In the genomic region with DNA sequence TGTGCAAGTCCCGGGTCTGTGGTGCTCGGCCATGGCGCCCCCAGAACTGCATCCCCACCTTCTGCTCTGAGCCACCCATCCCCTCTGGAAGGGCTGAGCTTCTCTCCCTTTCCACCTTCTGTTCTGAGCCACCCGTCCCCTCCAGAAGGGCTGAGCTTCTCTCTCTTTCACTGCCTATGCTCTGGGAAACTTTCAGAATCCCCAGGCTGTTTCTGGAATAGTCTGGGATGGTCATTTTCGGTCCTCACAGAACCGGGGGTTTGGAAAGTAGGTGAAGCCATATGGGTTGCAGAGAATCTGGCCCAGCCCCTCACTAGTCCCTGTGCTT, we compare ENCODE assay signal across 9 cellular contexts. TPM values are rescaled to one million over a fixed set of nuclear protein-coding genes. Genes with fewer than 3 reads are reported as not detected.
DNase-seq lines count a peak whose midpoint lies in the region; ATAC-seq and TF ChIP-seq lines count a peak whose summit lies in the region.
"Had no signal": no experiment of that assay in that cellular context is flagged by ENCODE, and none has a peak within 500 bp of the region (broad histone marks: within the 10 kb centered on the region; RNA-seq: fewer than 3 reads in every experiment).

No MANE protein-coding gene starts in this region.

- peak overlapping the region; percentile 88 for H3K4me3 Mint-ChIP-seq in activated naive CD4-positive, alpha-beta T cell treated with anti-CD3 and anti-CD28 coated beads, Interleukin-2, amount 50 U/mL, for 24 hours
- peak overlapping the region; percentile 93 for H3K4me3 Mint-ChIP-seq in activated T-helper 17 cell treated with anti-CD3 and anti-CD28 coated beads, Interleukin-2, amount 50 U/mL, for 72 hours

- TF ChIP-seq POLR2A in thyroid gland (IDR thresholded peaks at IDR 0.05): no peak

- H3K9me3 ChIP-seq in lower lobe of right lung (no peaks in the 10 kb centered on the region), thyroid gland (no peaks in the 10 kb centered on the region)

- H3K36me3 Mint-ChIP-seq in activated naive CD4-positive, alpha-beta T cell treated with anti-CD3 and anti-CD28 coated beads, Interleukin-2, amount 50 U/mL, for 24 hours: no peaks in the 10 kb centered on the region
- no peaks in the 10 kb centered on the region for H3K36me3 Mint-ChIP-seq in activated T-helper 17 cell treated with anti-CD3 and anti-CD28 coated beads, Interleukin-2, amount 50 U/mL, for 72 hours (ENCODE audit: low read depth)

- no peak for ATAC-seq in activated T-helper 17 cell treated with anti-CD3 and anti-CD28 coated beads, Interleukin-2, amount 50 U/mL, for 72 hours (replicated peaks)
- ATAC-seq in lower lobe of right lung: no peak

- H3K9me3 Mint-ChIP-seq in activated naive CD4-positive, alpha-beta T cell treated with anti-CD3 and anti-CD28 coated beads, Interleukin-2, amount 50 U/mL, for 24 hours: no peaks in the 10 kb centered on the region
- no peaks in the 10 kb centered on the region for H3K9me3 Mint-ChIP-seq in activated T-helper 17 cell treated with anti-CD3 and anti-CD28 coated beads, Interleukin-2, amount 50 U/mL, for 72 hours

- H3K36me3 ChIP-seq in lower lobe of right lung: no peaks in the 10 kb centered on the region
- no peaks in the 10 kb centered on the region for H3K36me3 ChIP-seq in thyroid gland

- peaks cover 77% of the 10 kb centered on the region for H3K4me1 Mint-ChIP-seq in activated naive CD4-positive, alpha-beta T cell treated with anti-CD3 and anti-CD28 coated beads, Interleukin-2, amount 50 U/mL, for 24 hours
- H3K4me1 Mint-ChIP-seq in activated T-helper 17 cell treated with anti-CD3 and anti-CD28 coated beads, Interleukin-2, amount 50 U/mL, for 72 hours: peaks cover 45% of the 10 kb centered on the region

- H3K4me1 ChIP-seq in lower lobe of right lung (peaks cover 41% of the 10 kb centered on the region), thyroid gland (peaks cover 14 to 34% of the 10 kb centered on the region in 2 donors)

- H3K27ac Mint-ChIP-seq in activated naive CD4-positive, alpha-beta T cell treated with anti-CD3 and anti-CD28 coated beads, Interleukin-2, amount 50 U/mL, for 24 hours: peak overlapping the region; percentile 95
- peak overlapping the region; percentile 97 for H3K27ac Mint-ChIP-seq in activated T-helper 17 cell treated with anti-CD3 and anti-CD28 coated beads, Interleukin-2, amount 50 U/mL, for 72 hours

- H3K27me3 Mint-ChIP-seq in activated naive CD4-positive, alpha-beta T cell treated with anti-CD3 and anti-CD28 coated beads, Interleukin-2, amount 50 U/mL, for 24 hours: no peaks in the 10 kb centered on the region
- no peaks in the 10 kb centered on the region for H3K27me3 Mint-ChIP-seq in activated T-helper 17 cell treated with anti-CD3 and anti-CD28 coated beads, Interleukin-2, amount 50 U/mL, for 72 hours

- DNase-seq in activated naive CD4-positive, alpha-beta T cell treated with Interleukin-2 at 50 U/mL for 16 hours: no peak
- DNase-seq in lower lobe of right lung (no peak), thyroid gland (no peak), iPS-NIHi7 (ENCODE audit: extremely low spot score) (no peak), OCI-M1 (lab: John Stamatoyannopoulos, UW) (no peak), H4 (ENCODE audit: low spot score) (no peak)

- 66 to 79% methylated on average over 6 of the region's 6 CpGs for WGBS in thyroid gland, 2 donors

- TF ChIP-seq CTCF in lower lobe of right lung (IDR thresholded peaks at IDR 0.05) (no peak), thyroid gland (IDR thresholded peaks at IDR 0.05) (no peak)

- peak overlapping the region; percentile 86 for H3K27ac ChIP-seq in lower lobe of right lung
- H3K27ac ChIP-seq in thyroid gland: peak overlapping the region in 2 of 3 donors; percentile 29 to 46

- H3K4me3 ChIP-seq in lower lobe of right lung (peak overlapping the region; percentile 45), thyroid gland (replicated peaks in 1 of 3) (no peak overlapping the region)
- H3K4me3 ChIP-seq: smooth muscle cell had no signal

- intact Hi-C loops in lower lobe of right lung (cut with DNase I) (no loop called here), thyroid gland (cut with DNase I) (no loop called here)

- peaks cover 4% of the 10 kb centered on the region for H3K27me3 ChIP-seq in lower lobe of right lung (ENCODE audit: low read depth)
- H3K27me3 ChIP-seq in thyroid gland: no peaks in the 10 kb centered on the region

RNA-seq across cellular contexts. Expression of gene BID, which starts 3.4 kb away (rescaled TPM):
- total RNA-seq in activated T-helper 17 cell treated with anti-CD3 and anti-CD28 coated beads, Interleukin-2, amount 50 U/mL, for 72 hours: 10 to 100 TPM in 1 of 2 donors, 1 to 10 TPM in 1; 6.2 to 19.2 TPM
- total RNA-seq in lower lobe of right lung: 34.3 TPM
- 10 to 100 TPM in 3 of 4 donors, 1 to 10 TPM in 1; 4.6 to 18.3 (median 14.9) TPM for total RNA-seq in thyroid gland
- total RNA-seq in H4 (2014; rRNA removed; shearing (Covaris generic)): 56.2 and 58.6 TPM in 2 replicates
